16 cellular contexts compared by ENCODE assay signal in genomic region chr11:73176892-73177155, GRCh38. TPM values are rescaled to one million over a fixed set of nuclear protein-coding genes. Genes with fewer than 3 reads are reported as not detected.
DNase-seq lines count a peak whose midpoint lies in the region; ATAC-seq and TF ChIP-seq lines count a peak whose summit lies in the region.
"Had no signal": no experiment of that assay in that cellular context is flagged by ENCODE, and none has a peak within 500 bp of the region (broad histone marks: within the 10 kb centered on the region; RNA-seq: fewer than 3 reads in every experiment).

No MANE protein-coding gene starts in this region.

- 0 out of 2 replicates have a peak overlapping the region, but pooled peaks have one; percentile 11 for H3K14ac ChIP-seq in IMR-90 (replicated peaks; ENCODE audit: low read depth, low read length)

- peak overlapping the region; percentile 18 for H3K4me3 Mint-ChIP-seq in stimulated activated memory B cell treated with anti-CD40 and anti-IgM and Interleukin-4, amounts not matched to agents 10 μg/mL and 1 μg/mL and 100 μg/mL, for 72 hours
- H3K4me3 Mint-ChIP-seq: nephron progenitor cell, T-helper 17 cell had no signal

- H4K5ac ChIP-seq in IMR-90 (ENCODE audit: low read depth, low read length): no peak overlapping the region

- peaks cover 10% of the 10 kb centered on the region; the same call in 1 of the 2 replicates for H3F3A ChIP-seq in PC-9 (ENCODE audit: insufficient read depth, low read depth)

- WGBS in IMR-90 (ENCODE audit: extremely low coverage in 2 of 2, insufficient read length in 1 of 2), 2 experiments: no CpG with 5 or more reads among the region's 1 CpG
- WGBS in esophagus squamous epithelium, 2 donors: 78 to 80% methylated on average over 1 of the region's 1 CpG

- H2BK5ac ChIP-seq in IMR-90 (ENCODE audit: low read depth, low read length, poor library complexity, severe bottlenecking): no peak overlapping the region

- H3K36me3 ChIP-seq in IMR-90 (ENCODE audit: control insufficient read depth, insufficient read depth, low read length) (no peaks in the 10 kb centered on the region), PC-9 (ENCODE audit: low read depth) (no peaks in the 10 kb centered on the region), esophagus squamous epithelium (no peaks in the 10 kb centered on the region)
- H3K36me3 ChIP-seq: colonic mucosa had no signal

- no peaks in the 10 kb centered on the region for H3K27me3 Mint-ChIP-seq in stimulated activated memory B cell treated with anti-CD40 and anti-IgM and Interleukin-4, amounts not matched to agents 10 μg/mL and 1 μg/mL and 100 μg/mL, for 72 hours

- BruUV-seq in IMR-90 (replicated peaks; lab: Mats Ljungman, UMichigan) (no TSS peak), PC-9 (replicated peaks; lab: Mats Ljungman, UMichigan) (no TSS peak)

- H3K4me3 ChIP-seq in IMR-90 (ENCODE audit: insufficient read depth, low read depth, low read length): no peak overlapping the region
- no peak overlapping the region for H3K4me3 ChIP-seq in PC-9
- no peak overlapping the region for H3K4me3 ChIP-seq in esophagus squamous epithelium
- H3K4me3 ChIP-seq: colonic mucosa had no signal

- no peaks in the 10 kb centered on the region for H3K9me2 ChIP-seq in PC-9 (ENCODE audit: insufficient read depth)

- in situ Hi-C loops in IMR-90 (cut with MboI; ENCODE audit: low sequenced_read_pairs): loop anchor here (5.0 kb wide), 2 partner anchors 345 to 455 kb away; no protein-coding TSS in a partner anchor

- dilution Hi-C loops in IMR-90 (cut with HindIII; ENCODE audit: low sequenced_read_pairs, unreplicated experiment): no loop called here

- H3K4me1 ChIP-seq in IMR-90 (ENCODE audit: control insufficient read depth, insufficient read depth, low read length) (peaks cover 5% of the 10 kb centered on the region), PC-9 (replicated peaks; ENCODE audit: insufficient read depth) (peaks cover 26% of the 10 kb centered on the region), esophagus squamous epithelium (peaks cover 23 to 34% (median 26%) of the 10 kb centered on the region in 3 donors)
- H3K4me1 ChIP-seq: colonic mucosa had no signal

- H3K27ac Mint-ChIP-seq in stimulated activated memory B cell treated with anti-CD40 and anti-IgM and Interleukin-4, amounts not matched to agents 10 μg/mL and 1 μg/mL and 100 μg/mL, for 72 hours: peak overlapping the region; percentile 88
- H3K27ac Mint-ChIP-seq: nephron progenitor cell, T-helper 17 cell had no signal

- no peak overlapping the region for H3K9ac ChIP-seq in IMR-90 (ENCODE audit: low read depth, low read length)

- TF ChIP-seq POLR2A in IMR-90 (IDR thresholded peaks at IDR 0.05; ENCODE audit: low read depth, low read length) (no peak), esophagus squamous epithelium (IDR thresholded peaks at IDR 0.05) (no peak)

- H3K9me1 ChIP-seq in IMR-90 (ENCODE audit: insufficient read depth, low read length): peaks cover 15% of the 10 kb centered on the region

- no peaks in the 10 kb centered on the region for H3K36me3 Mint-ChIP-seq in stimulated activated memory B cell treated with anti-CD40 and anti-IgM and Interleukin-4, amounts not matched to agents 10 μg/mL and 1 μg/mL and 100 μg/mL, for 72 hours

- intact Hi-C loops in IMR-90 (cut with micrococcal nuclease): no loop called here
- intact Hi-C loops in PC-9 (cut with micrococcal nuclease; ENCODE audit: unreplicated experiment): no loop called here
- intact Hi-C loops in esophagus squamous epithelium (cut with DNase I): loop anchor here (5.0 to 10.0 kb wide), 3 partner anchors 252 to 450 kb away; no protein-coding TSS in a partner anchor

- no peak overlapping the region for H3K56ac ChIP-seq in IMR-90 (ENCODE audit: extremely low read depth, insufficient read depth, low read length)

- H2BK20ac ChIP-seq in IMR-90 (ENCODE audit: low read depth, low read length): no peak overlapping the region

- no peak for TF ChIP-seq RAD21 in IMR-90 (IDR thresholded peaks at IDR 0.05; ENCODE audit: low read length)

- H3K4me1 Mint-ChIP-seq in stimulated activated memory B cell treated with anti-CD40 and anti-IgM and Interleukin-4, amounts not matched to agents 10 μg/mL and 1 μg/mL and 100 μg/mL, for 72 hours: peaks cover 49% of the 10 kb centered on the region

- no peak overlapping the region for H2AK9ac ChIP-seq in IMR-90 (replicated peaks; ENCODE audit: low read depth, low read length, poor library complexity)

- no peak overlapping the region; the same call in 2 of the 3 replicates for H2BK15ac ChIP-seq in IMR-90 (ENCODE audit: low read depth, low read length)

- peak overlapping the region; percentile 48; the same call in 1 of the 2 replicates for H2AK5ac ChIP-seq in IMR-90 (ENCODE audit: low read depth, low read length)

- H3K4me2 ChIP-seq in IMR-90 (ENCODE audit: low read depth, low read length) (no peak overlapping the region), PC-9 (peak overlapping the region; percentile 28; the same call in 1 of the 2 replicates)

- no peaks in the 10 kb centered on the region for H3K79me2 ChIP-seq in PC-9 (ENCODE audit: low read depth)

- H3K9me3 ChIP-seq in IMR-90 (ENCODE audit: control insufficient read depth, insufficient read depth, low read length) (no peaks in the 10 kb centered on the region), PC-9 (ENCODE audit: insufficient read depth, low read depth) (peaks cover 4% of the 10 kb centered on the region; the same call in 1 of the 2 replicates), esophagus squamous epithelium (no peaks in the 10 kb centered on the region)
- H3K9me3 ChIP-seq: colonic mucosa had no signal

- no peak for ATAC-seq in IMR-90 (ENCODE audit: low read depth)
- ATAC-seq in stimulated activated memory B cell treated with anti-CD40 and anti-IgM and Interleukin-4, amounts not matched to agents 10 μg/mL and 1 μg/mL and 100 μg/mL, for 72 hours: no peak
- no peak for ATAC-seq in HG03280 (IDR thresholded peaks at IDR 0.05; ENCODE audit: unreplicated experiment)
- ATAC-seq: activated CD4-positive, CD25-positive, alpha-beta regulatory T cell treated with anti-CD3 and anti-CD28 coated beads, Interleukin-2, amount 50 U/mL, for 24 hours; T-helper 17 cell had no signal

- no peak overlapping the region for H4K8ac ChIP-seq in IMR-90 (ENCODE audit: low read depth in 2 of 2, low read length in 2 of 2)

- H3K27ac ChIP-seq in IMR-90 (ENCODE audit: insufficient read depth, low read length) (no peak overlapping the region), PC-9 (no peak overlapping the region), esophagus squamous epithelium (peak overlapping the region in 3 of 4 donors; percentile 46 to 84 (median 78))
- H3K27ac ChIP-seq: colonic mucosa had no signal

- H2AFZ ChIP-seq in IMR-90 (replicated peaks; ENCODE audit: low read length, poor library complexity) (no peak overlapping the region), PC-9 (no peak overlapping the region)

- TF ChIP-seq CTCF in IMR-90 (conservative IDR thresholded peaks at IDR 0.05; ENCODE audit: low read depth, low read length): no peak
- no peak for TF ChIP-seq CTCF in PC-9 (conservative IDR thresholded peaks at IDR 0.05)
- no peak for TF ChIP-seq CTCF in esophagus squamous epithelium (IDR thresholded peaks at IDR 0.05)

- peak overlapping the region; percentile 40; the same call in 1 of the 2 replicates for H2BK120ac ChIP-seq in IMR-90 (ENCODE audit: low read depth, low read length)

- DNase-seq in IMR-90 (no peak), PC-9 (no peak), esophagus squamous epithelium (lab: John Stamatoyannopoulos, UW) (no peak), NCI-H1417 treated with DMSO at 0.1 percent for 48 hours (lab: John Stamatoyannopoulos, UW) (no peak), germinal center (ENCODE audit: low spot score) (no peak)
- DNase-seq: activated T-cell treated with anti-CD3 and anti-CD28 coated beads, Interleukin-2, amount 50 U/mL, for 1 hour; colonic mucosa; DMS79; NCI-H187; NCI-H526; nephron progenitor cell; stimulated activated CD4-positive, alpha-beta T cell treated with anti-CD3 and anti-CD28 coated beads, Interleukin-4, amount 100 ng/mL, for 24 hours; T-helper 17 cell had no signal

- no peaks in the 10 kb centered on the region for H3K27me3 ChIP-seq in IMR-90 (ENCODE audit: control insufficient read depth, insufficient read depth, low read length)
- no peaks in the 10 kb centered on the region for H3K27me3 ChIP-seq in PC-9 (ENCODE audit: insufficient read depth, low read depth)
- no peaks in the 10 kb centered on the region for H3K27me3 ChIP-seq in esophagus squamous epithelium
- H3K27me3 ChIP-seq: colonic mucosa had no signal

- no peak overlapping the region; the same call in 1 of the 2 replicates for H3K4ac ChIP-seq in IMR-90 (ENCODE audit: low read depth, low read length)

- POLR2A ChIA-PET in IMR-90 (lab: Charles Lee; ENCODE audit: unreplicated experiment) (no interaction called here), PC-9 (lab: Charles Lee; ENCODE audit: unreplicated experiment) (interaction anchor here (0.7 to 1.3 kb wide), 2 partner anchors 104 to 451 kb away, joined by 8 to 25 read pairs; no protein-coding TSS in a partner anchor)

- no peak overlapping the region for H4K91ac ChIP-seq in IMR-90 (ENCODE audit: insufficient read depth, low read depth, low read length)

- H3K79me1 ChIP-seq in IMR-90 (ENCODE audit: low read depth in 1 of 2, low read length in 2 of 2): no peaks in the 10 kb centered on the region

- H3K9me3 Mint-ChIP-seq in stimulated activated memory B cell treated with anti-CD40 and anti-IgM and Interleukin-4, amounts not matched to agents 10 μg/mL and 1 μg/mL and 100 μg/mL, for 72 hours: no peaks in the 10 kb centered on the region

- H4K20me1 ChIP-seq in IMR-90 (ENCODE audit: insufficient read depth, low read length) (no peaks in the 10 kb centered on the region), PC-9 (ENCODE audit: insufficient read depth) (no peaks in the 10 kb centered on the region)

- CTCF ChIA-PET in IMR-90 (lab: Yijun Ruan, JAX) (interaction anchor here (1.4 to 2.7 kb wide), 4 partner anchors 344 to 452 kb away, joined by 5 to 19 read pairs (median 9); no protein-coding TSS in a partner anchor), PC-9 (lab: Charles Lee) (interaction anchor here (0.7 to 4.2 kb wide), 7 partner anchors 113 to 578 kb away, joined by 3 to 22 read pairs (median 4); no protein-coding TSS in a partner anchor)

- no peak overlapping the region for H3K18ac ChIP-seq in IMR-90 (ENCODE audit: low read depth, low read length)

- no peak overlapping the region for H3K23ac ChIP-seq in IMR-90 (ENCODE audit: low read depth, low read length)

RNA-seq across cellular contexts. Expression of gene FCHSD2, which starts 34.7 kb away (rescaled TPM):
- total RNA-seq in IMR-90 (2012; rRNA removed): 5.9 and 8.9 TPM in 2 replicates
- 16.6 and 18.7 TPM in 2 replicates for polyA plus RNA-seq in IMR-90 (2012; rRNA removed)
- polyA plus RNA-seq in IMR-90 (2012; cell fraction: cytosol; rRNA removed): 6.0 and 7.2 TPM in 2 replicates
- 11.2 and 40.5 TPM in 2 replicates for polyA plus RNA-seq in IMR-90 (2012; cell fraction: nucleus; rRNA removed; ENCODE audit: low replicate concordance)
- total RNA-seq in PC-9 (2021): 20.5 and 22.6 TPM in 2 replicates
- 10 to 100 TPM in 1 of 4 donors, 1 to 10 TPM in 3; 4.1 to 12.8 (median 6.8) TPM for total RNA-seq in esophagus squamous epithelium

RNA-seq across cellular contexts. Expression of gene P2RY2, which starts 41.3 kb away (rescaled TPM):
- total RNA-seq in IMR-90 (2012; rRNA removed) (not detected in 2 replicates), PC-9 (2021) (19.8 and 22.5 TPM in 2 replicates), esophagus squamous epithelium (10 to 100 TPM; 36.2 to 50.3 (median 43.8) TPM)
- 0.06 TPM in 1 of 2 replicates, not detected in the other for polyA plus RNA-seq in IMR-90 (2012; rRNA removed)
- polyA plus RNA-seq in IMR-90 (2012; cell fraction: cytosol; rRNA removed): 0.02 TPM in 1 of 2 replicates, not detected in the other
- 0.07 TPM in 1 of 2 replicates, not detected in the other for polyA plus RNA-seq in IMR-90 (2012; cell fraction: nucleus; rRNA removed; ENCODE audit: low replicate concordance)

Comparison
In these comparisons a context has a peak if more than half of its experiments do, and no peak if none do; other contexts are left out.
1. H3K27ac ChIP-seq: peak in esophagus squamous epithelium (3 of 4); none in IMR-90 (single experiment) and PC-9 (single experiment).
2. RNA of gene P2RY2, which starts 41.3 kb away (total RNA-seq): 36.2 to 50.3 TPM in esophagus squamous epithelium and 19.8 to 22.5 TPM in PC-9; not detected in IMR-90; every median in the first group is over 10 times any median in the second.